8 cellular contexts compared by ENCODE assay signal in the genomic region with DNA sequence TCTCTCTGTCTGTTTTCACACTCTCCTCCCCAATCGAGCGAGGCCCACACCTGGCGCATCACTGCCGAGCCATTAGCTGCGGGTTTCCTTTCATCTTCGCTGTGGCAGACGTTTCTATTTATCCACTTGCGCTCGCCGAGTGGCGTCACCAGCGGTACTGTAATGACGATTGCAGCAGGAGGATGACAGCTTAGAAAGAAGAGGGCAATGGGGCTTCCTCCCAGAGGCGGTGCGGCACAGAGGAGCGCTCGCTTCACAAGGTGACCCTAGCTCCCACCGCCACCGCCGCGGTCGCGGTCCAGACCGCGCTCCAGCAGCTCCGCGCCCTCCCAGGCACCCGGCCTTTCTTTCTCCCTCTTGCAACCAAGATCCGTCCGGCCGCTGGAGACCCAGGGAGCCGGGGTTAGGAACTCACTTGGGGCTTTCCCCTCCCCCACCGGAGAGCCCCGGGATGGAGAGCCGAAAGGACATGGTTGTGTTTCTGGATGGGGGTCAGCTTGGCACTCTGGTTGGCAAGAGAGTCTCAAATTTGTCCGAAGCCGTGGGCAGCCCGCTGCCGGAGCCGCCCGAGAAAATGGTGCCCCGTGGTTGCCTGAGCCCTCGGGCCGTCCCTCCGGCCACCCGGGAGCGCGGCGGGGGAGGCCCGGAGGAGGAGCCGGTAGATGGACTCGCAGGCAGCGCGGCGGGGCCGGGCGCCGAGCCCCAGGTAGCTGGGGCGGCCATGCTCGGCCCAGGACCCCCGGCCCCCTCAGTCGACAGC. TPM values are rescaled to one million over a fixed set of nuclear protein-coding genes. Genes with fewer than 3 reads are reported as not detected.
DNase-seq lines count a peak whose midpoint lies in the region; FAIRE-seq and TF ChIP-seq lines count a peak whose summit lies in the region.
"Had no signal": no experiment of that assay in that cellular context is flagged by ENCODE, and none has a peak within 500 bp of the region (broad histone marks: within the 10 kb centered on the region; RNA-seq: fewer than 3 reads in every experiment).

TSS of gene EVX1 (plus strand) at position 223 of the 760 bp plus-strand sequence. CDS start at position 452, 229 bp downstream.

- DNase-seq in GM10266 (ENCODE audit: extremely low spot score) (peak; percentile 25), NCI-H510A treated with DMSO at 0.1 percent for 48 hours (lab: John Stamatoyannopoulos, UW) (peak; percentile 79), sigmoid colon (no peak), frontal cortex (ENCODE audit: low spot score in 2 of 2) (no peak), midbrain (lab: John Stamatoyannopoulos, UW) (no peak), NOMO-1 (lab: John Stamatoyannopoulos, UW; ENCODE audit: unreplicated experiment in 2 of 2) (no peak)
- peak; percentile 50 for DNase-seq in central memory CD4-positive, alpha-beta T cell

- no peaks in the 10 kb centered on the region for H3K36me3 ChIP-seq in sigmoid colon

- H3K9me3 ChIP-seq in sigmoid colon: no peaks in the 10 kb centered on the region

- peak within 1 kb of the TSS in 3 of 4 donors; percentile 20 to 41 (median 33) for H3K4me3 ChIP-seq in sigmoid colon

- intact Hi-C loops in sigmoid colon (cut with DNase I): loop anchor here (5.0 kb wide), 1 partner anchor 35 kb away; no protein-coding TSS in a partner anchor

- H3K27ac ChIP-seq in sigmoid colon: no peak within 1 kb of the TSS

- peaks cover 79 to 95% (median 93%) of the 10 kb centered on the region in 3 donors for H3K27me3 ChIP-seq in sigmoid colon

- TF ChIP-seq POLR2A in sigmoid colon (IDR thresholded peaks at IDR 0.05): no peak

- 1 to 3% methylated on average over 62 of the region's 62 CpGs for WGBS in sigmoid colon, 2 donors

- TF ChIP-seq EP300 in sigmoid colon (IDR thresholded peaks at IDR 0.05): no peak

- H3K4me1 ChIP-seq in sigmoid colon: peaks cover 0 to 56% (median 48%) of the 10 kb centered on the region in 4 donors

- no peak for FAIRE-seq in frontal cortex (lab: Jason Lieb, UNC)
- FAIRE-seq: islet of Langerhans had no signal

- no peak for TF ChIP-seq CTCF in GM10266 (IDR thresholded peaks at IDR 0.05; ENCODE audit: control insufficient read depth, insufficient read depth, low read depth, missing control alignments)
- TF ChIP-seq CTCF in sigmoid colon (IDR thresholded peaks at IDR 0.05): no peak

RNA-seq across cellular contexts. Expression of gene EVX1, which starts in this region (rescaled TPM):
- total RNA-seq in sigmoid colon (not detected), frontal cortex (not detected)
- polyA plus RNA-seq in sigmoid colon: 1 to 10 TPM in 2 of 3 donors, under 1 TPM in 1; 0.32 to 1.4 (median 1.2) TPM

Comparison
In these comparisons a context has a peak if more than half of its experiments do, and no peak if none do; other contexts are left out.
1. DNase-seq: peak in GM10266 (single experiment), NCI-H510A treated with DMSO at 0.1 percent for 48 hours (single experiment) and central memory CD4-positive, alpha-beta T cell (single experiment); none in sigmoid colon (single experiment), frontal cortex (0 of 2), midbrain (single experiment) and NOMO-1 (0 of 2).